Comparison of ENCODE assay signal across 1 cellular context in the genomic region with DNA sequence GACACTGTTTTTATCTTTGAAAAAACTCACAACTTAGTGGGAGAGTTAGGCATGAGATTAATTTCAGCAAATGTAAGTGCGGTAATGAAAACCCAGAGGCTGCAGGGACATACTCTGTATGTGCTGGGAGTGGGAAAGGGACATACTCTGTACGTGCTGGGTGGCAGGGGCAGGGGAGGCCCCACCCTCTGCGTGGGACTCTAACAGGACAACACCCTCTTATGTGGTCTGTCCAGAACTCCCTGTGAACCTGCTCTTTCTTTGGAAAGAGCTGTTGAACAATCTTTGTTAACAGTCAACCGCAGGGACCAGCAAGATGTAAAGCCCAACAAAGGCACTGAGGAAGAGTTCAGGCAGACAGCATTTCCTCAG.
TF ChIP-seq lines count a peak whose summit lies in the region.

No MANE protein-coding gene starts in this region.

TF ChIP-seq in K562, 482 proteins besides CTCF, POLR2A, EP300 and RAD21 (continued from another document):
- TF ChIP-seq, protein P1, sequence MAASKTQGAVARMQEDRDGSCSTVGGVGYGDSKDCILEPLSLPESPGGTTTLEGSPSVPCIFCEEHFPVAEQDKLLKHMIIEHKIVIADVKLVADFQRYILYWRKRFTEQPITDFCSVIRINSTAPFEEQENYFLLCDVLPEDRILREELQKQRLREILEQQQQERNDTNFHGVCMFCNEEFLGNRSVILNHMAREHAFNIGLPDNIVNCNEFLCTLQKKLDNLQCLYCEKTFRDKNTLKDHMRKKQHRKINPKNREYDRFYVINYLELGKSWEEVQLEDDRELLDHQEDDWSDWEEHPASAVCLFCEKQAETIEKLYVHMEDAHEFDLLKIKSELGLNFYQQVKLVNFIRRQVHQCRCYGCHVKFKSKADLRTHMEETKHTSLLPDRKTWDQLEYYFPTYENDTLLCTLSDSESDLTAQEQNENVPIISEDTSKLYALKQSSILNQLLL (CRISPR knock-in tag; IDR thresholded peaks at IDR 0.05; ENCODE audit: borderline replicate concordance): no peak
- TF ChIP-seq ZNF695 (CRISPR knock-in tag; IDR thresholded peaks at IDR 0.05) (no peak), ZNF507 (tag; conservative IDR thresholded peaks at IDR 0.05) (no peak), MAFK (IDR thresholded peaks at IDR 0.05; ENCODE audit: low read length) (no peak), ZNF274 (IDR thresholded peaks at IDR 0.05; ENCODE audit: borderline replicate concordance, low read depth, low read length) (no peak), FUS (optimal IDR thresholded peaks at IDR 0.05; ENCODE audit: low read depth, low read length) (no peak), DPF2 (IDR thresholded peaks at IDR 0.05) (no peak), SNIP1 (IDR thresholded peaks at IDR 0.05; ENCODE audit: low read depth) (no peak), ELF2 (CRISPR knock-in tag; IDR thresholded peaks at IDR 0.05) (no peak)
- TF ChIP-seq, protein P2, sequence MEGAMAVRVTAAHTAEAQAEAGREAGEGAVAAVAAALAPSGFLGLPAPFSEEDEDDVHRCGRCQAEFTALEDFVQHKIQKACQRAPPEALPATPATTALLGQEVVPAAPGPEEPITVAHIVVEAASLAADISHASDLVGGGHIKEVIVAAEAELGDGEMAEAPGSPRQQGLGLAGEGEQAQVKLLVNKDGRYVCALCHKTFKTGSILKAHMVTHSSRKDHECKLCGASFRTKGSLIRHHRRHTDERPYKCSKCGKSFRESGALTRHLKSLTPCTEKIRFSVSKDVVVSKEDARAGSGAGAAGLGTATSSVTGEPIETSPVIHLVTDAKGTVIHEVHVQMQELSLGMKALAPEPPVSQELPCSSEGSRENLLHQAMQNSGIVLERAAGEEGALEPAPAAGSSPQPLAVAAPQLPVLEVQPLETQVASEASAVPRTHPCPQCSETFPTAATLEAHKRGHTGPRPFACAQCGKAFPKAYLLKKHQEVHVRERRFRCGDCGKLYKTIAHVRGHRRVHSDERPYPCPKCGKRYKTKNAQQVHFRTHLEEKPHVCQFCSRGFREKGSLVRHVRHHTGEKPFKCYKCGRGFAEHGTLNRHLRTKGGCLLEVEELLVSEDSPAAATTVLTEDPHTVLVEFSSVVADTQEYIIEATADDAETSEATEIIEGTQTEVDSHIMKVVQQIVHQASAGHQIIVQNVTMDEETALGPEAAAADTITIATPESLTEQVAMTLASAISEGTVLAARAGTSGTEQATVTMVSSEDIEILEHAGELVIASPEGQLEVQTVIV (CRISPR knock-in tag; IDR thresholded peaks at IDR 0.05; ENCODE audit: borderline replicate concordance): no peak
- TF ChIP-seq, protein P3, sequence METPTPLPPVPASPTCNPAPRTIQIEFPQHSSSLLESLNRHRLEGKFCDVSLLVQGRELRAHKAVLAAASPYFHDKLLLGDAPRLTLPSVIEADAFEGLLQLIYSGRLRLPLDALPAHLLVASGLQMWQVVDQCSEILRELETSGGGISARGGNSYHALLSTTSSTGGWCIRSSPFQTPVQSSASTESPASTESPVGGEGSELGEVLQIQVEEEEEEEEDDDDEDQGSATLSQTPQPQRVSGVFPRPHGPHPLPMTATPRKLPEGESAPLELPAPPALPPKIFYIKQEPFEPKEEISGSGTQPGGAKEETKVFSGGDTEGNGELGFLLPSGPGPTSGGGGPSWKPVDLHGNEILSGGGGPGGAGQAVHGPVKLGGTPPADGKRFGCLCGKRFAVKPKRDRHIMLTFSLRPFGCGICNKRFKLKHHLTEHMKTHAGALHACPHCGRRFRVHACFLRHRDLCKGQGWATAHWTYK (CRISPR knock-in tag; IDR thresholded peaks at IDR 0.05): no peak
